ENCODE assay signal across 1 cellular context in the genomic region with DNA sequence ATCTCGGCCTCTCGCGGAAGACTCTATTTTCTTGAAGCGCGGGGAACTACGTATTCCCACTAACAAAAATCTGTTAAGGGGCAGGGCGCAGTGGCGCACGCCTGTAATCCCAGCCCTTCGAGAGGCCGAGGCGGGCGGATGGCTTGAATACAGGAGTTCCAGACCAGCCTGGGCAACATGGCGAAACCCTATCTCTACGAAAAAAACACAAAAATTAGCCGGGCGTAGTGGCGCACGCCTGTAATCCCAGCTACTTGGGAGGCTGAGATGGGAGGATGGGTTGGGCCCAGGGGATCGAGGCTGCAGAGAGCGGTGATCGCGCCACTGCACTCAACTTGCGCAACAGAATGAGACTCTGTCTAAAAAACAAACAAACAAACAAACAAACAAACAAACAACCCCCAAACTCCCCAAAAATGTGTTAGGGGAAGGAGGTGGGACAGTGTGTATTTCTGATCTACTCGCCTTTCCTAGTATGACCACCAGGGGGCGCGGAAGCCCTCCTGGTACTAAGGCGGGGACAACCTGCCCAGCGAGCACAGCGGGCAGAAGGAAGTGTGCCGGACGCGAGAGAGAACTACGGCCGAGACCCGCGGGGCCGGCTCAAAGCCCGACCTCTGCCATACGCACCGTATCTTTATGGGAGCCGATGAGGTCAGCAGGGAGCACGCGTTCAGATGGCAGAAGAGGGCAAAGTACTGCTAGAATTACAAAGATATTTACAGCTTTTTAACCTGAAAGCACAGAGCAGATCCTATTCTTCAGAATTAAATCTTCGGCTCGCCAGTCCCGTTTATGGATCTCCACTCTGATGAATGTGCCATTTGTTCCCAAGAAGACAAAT.
TF ChIP-seq lines count a peak whose summit lies in the region.

No MANE protein-coding gene starts in this region.

TF ChIP-seq in GM12878, 131 proteins besides CTCF, POLR2A, EP300 and RAD21 (continued from another document):
- TF ChIP-seq, protein P1, sequence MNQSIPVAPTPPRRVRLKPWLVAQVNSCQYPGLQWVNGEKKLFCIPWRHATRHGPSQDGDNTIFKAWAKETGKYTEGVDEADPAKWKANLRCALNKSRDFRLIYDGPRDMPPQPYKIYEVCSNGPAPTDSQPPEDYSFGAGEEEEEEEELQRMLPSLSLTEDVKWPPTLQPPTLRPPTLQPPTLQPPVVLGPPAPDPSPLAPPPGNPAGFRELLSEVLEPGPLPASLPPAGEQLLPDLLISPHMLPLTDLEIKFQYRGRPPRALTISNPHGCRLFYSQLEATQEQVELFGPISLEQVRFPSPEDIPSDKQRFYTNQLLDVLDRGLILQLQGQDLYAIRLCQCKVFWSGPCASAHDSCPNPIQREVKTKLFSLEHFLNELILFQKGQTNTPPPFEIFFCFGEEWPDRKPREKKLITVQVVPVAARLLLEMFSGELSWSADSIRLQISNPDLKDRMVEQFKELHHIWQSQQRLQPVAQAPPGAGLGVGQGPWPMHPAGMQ (IDR thresholded peaks at IDR 0.05; ENCODE audit: borderline replicate concordance): no peak
- no peak for TF ChIP-seq NRF1 (conservative IDR thresholded peaks at IDR 0.05; ENCODE audit: low read depth, low read length)
